18 cellular contexts compared by ENCODE assay signal in the genomic region with DNA sequence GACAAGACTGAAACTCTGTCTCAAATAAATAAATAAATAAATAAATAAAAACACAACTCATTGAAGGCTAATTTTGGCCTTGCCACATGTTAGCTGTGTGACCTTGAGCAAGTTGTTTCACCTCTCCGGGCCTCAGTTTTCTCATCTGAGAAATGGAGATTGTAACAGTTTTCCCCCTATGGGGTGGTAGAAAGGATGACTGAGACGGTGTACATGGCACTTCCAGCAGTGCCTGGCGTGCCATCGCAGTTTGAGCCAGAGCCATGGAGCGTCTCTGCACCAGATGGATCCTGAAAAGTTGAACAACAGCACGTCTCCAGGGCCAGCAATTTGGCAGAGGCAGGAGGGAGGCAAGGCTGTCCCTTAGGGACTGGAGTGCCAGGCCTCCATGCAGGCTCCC. TPM values are rescaled to one million over a fixed set of nuclear protein-coding genes. Genes with fewer than 3 reads are reported as not detected.
DNase-seq lines count a peak whose midpoint lies in the region; ATAC-seq and TF ChIP-seq lines count a peak whose summit lies in the region.
"Had no signal": no experiment of that assay in that cellular context is flagged by ENCODE, and none has a peak within 500 bp of the region (broad histone marks: within the 10 kb centered on the region; RNA-seq: fewer than 3 reads in every experiment).

No MANE protein-coding gene starts in this region.

- no peak for TF ChIP-seq CTCF in CD14-positive monocyte (IDR thresholded peaks at IDR 0.05)

- H3K36me3 Mint-ChIP-seq in activated CD4-positive, alpha-beta T cell treated with anti-CD3 and anti-CD28 coated beads, Interleukin-2, amount 10 ng/mL, durations not matched to agents 7 days and 5 days (ENCODE audit: low read depth): no peaks in the 10 kb centered on the region
- no peaks in the 10 kb centered on the region for H3K36me3 Mint-ChIP-seq in CD14-positive monocyte
- H3K36me3 Mint-ChIP-seq: IgD-negative memory B cell had no signal

- no peak overlapping the region for H3K27ac ChIP-seq in right cardiac atrium (ENCODE audit: low read length)
- H3K27ac ChIP-seq: C4-2B, PC-9, SJSA1 had no signal

- CTCF ChIA-PET in activated CD4-positive, alpha-beta T cell treated with anti-CD3 and anti-CD28 coated beads, Interleukin-2, amount 10 ng/mL, durations not matched to agents 7 days and 5 days (lab: Charles Lee): interaction anchor here (0.8 to 2.0 kb wide), 7 partner anchors 10 to 271 kb away, joined by 3 to 13 read pairs (median 4); no protein-coding TSS in a partner anchor

- no peak overlapping the region for H3K4me3 ChIP-seq in right cardiac atrium (ENCODE audit: low read length)
- H3K4me3 ChIP-seq: PC-9, SJSA1 had no signal

- peaks cover 3% of the 10 kb centered on the region for H3K9me3 Mint-ChIP-seq in activated CD4-positive, alpha-beta T cell treated with anti-CD3 and anti-CD28 coated beads, Interleukin-2, amount 10 ng/mL, durations not matched to agents 7 days and 5 days
- H3K9me3 Mint-ChIP-seq in CD14-positive monocyte: peaks cover 0 to 3% (median 0%) of the 10 kb centered on the region in 7 donors
- H3K9me3 Mint-ChIP-seq: IgD-negative memory B cell had no signal

- intact Hi-C loops in CD14-positive monocyte (cut with micrococcal nuclease): no loop called here
- intact Hi-C loops in right cardiac atrium (cut with DNase I): no loop called here

- H3K4me1 ChIP-seq in right cardiac atrium (ENCODE audit: control insufficient read depth, insufficient read depth, low read length): no peaks in the 10 kb centered on the region

- H3K27me3 ChIP-seq in right cardiac atrium (ENCODE audit: control insufficient read depth, insufficient read depth): no peaks in the 10 kb centered on the region
- H3K27me3 ChIP-seq: SJSA1 had no signal

- H3K27ac Mint-ChIP-seq in activated CD4-positive, alpha-beta T cell treated with anti-CD3 and anti-CD28 coated beads, Interleukin-2, amount 10 ng/mL, durations not matched to agents 7 days and 5 days: peak overlapping the region; percentile 27
- H3K27ac Mint-ChIP-seq in CD14-positive monocyte: peak overlapping the region in 4 of 7 donors; percentile 8 to 74 (median 50)
- H3K27ac Mint-ChIP-seq: IgD-negative memory B cell had no signal

- peaks cover 52% of the 10 kb centered on the region for H3K4me1 Mint-ChIP-seq in activated CD4-positive, alpha-beta T cell treated with anti-CD3 and anti-CD28 coated beads, Interleukin-2, amount 10 ng/mL, durations not matched to agents 7 days and 5 days
- peaks cover 47% of the 10 kb centered on the region for H3K4me1 Mint-ChIP-seq in CD14-positive monocyte

- no peak for DNase-seq in activated CD4-positive, alpha-beta T cell treated with anti-CD3 and anti-CD28 coated beads, Interleukin-2, amount 10 ng/mL, durations not matched to agents 7 days and 5 days
- no peak for DNase-seq in activated CD4-positive, alpha-beta T cell treated with anti-CD3 and anti-CD28 coated beads for 48 hours
- DNase-seq in CD14-positive monocyte (ENCODE audit: low spot score) (no peak), NCI-H2171 treated with DMSO at 0.1 percent for 48 hours (lab: John Stamatoyannopoulos, UW) (peak; percentile 85), right cardiac atrium (no peak)
- DNase-seq: DMS153, EL, NCI-H1930, NCI-H510A treated with DMSO at 0.1 percent for 48 hours, NCI-H82, PC-9 had no signal

- no peaks in the 10 kb centered on the region for H3K9me3 ChIP-seq in right cardiac atrium (ENCODE audit: control insufficient read depth, low read length)
- H3K9me3 ChIP-seq: SJSA1 had no signal

- POLR2A ChIA-PET in activated CD4-positive, alpha-beta T cell treated with anti-CD3 and anti-CD28 coated beads, Interleukin-2, amount 10 ng/mL, durations not matched to agents 7 days and 5 days (lab: Charles Lee): no interaction called here

- H3K27me3 Mint-ChIP-seq in activated CD4-positive, alpha-beta T cell treated with anti-CD3 and anti-CD28 coated beads, Interleukin-2, amount 10 ng/mL, durations not matched to agents 7 days and 5 days: no peaks in the 10 kb centered on the region
- H3K27me3 Mint-ChIP-seq in CD14-positive monocyte (ENCODE audit: low read depth in 3 of 3): peaks cover 6 to 8% (median 7%) of the 10 kb centered on the region in 3 donors
- H3K27me3 Mint-ChIP-seq: IgD-negative memory B cell had no signal

- WGBS in right cardiac atrium: 91% methylated on average over 6 of the region's 6 CpGs

- ATAC-seq in esophagus mucosa: peak; percentile 6
- ATAC-seq in GM21423 (IDR thresholded peaks at IDR 0.05; ENCODE audit: unreplicated experiment): no peak
- ATAC-seq in GM21737 (IDR thresholded peaks at IDR 0.05; ENCODE audit: unreplicated experiment): no peak
- no peak for ATAC-seq in right cardiac atrium

- no peak overlapping the region for H3K4me3 Mint-ChIP-seq in activated CD4-positive, alpha-beta T cell treated with anti-CD3 and anti-CD28 coated beads, Interleukin-2, amount 10 ng/mL, durations not matched to agents 7 days and 5 days
- H3K4me3 Mint-ChIP-seq in CD14-positive monocyte: no peak overlapping the region
- H3K4me3 Mint-ChIP-seq: IgD-negative memory B cell had no signal

RNA-seq across cellular contexts. Expression of gene SOCS1, which starts 19.6 kb away (rescaled TPM):
- 100 to 1,000 TPM; 127 to 133 TPM for total RNA-seq in activated CD4-positive, alpha-beta T cell treated with anti-CD3 and anti-CD28 coated beads, Interleukin-2, amount 10 ng/mL, durations not matched to agents 7 days and 5 days
- polyA plus RNA-seq in CD14-positive monocyte (under 1 TPM; 0.13 to 0.35 TPM), right cardiac atrium (2.1 TPM)
- total RNA-seq in esophagus mucosa (2.8 TPM), right cardiac atrium (1 to 10 TPM in 3 of 4 donors, under 1 TPM in 1; 0.96 to 5.5 (median 2.2) TPM)

RNA-seq across cellular contexts. Expression of gene TNP2, which starts 32.7 kb away (rescaled TPM):
- total RNA-seq in activated CD4-positive, alpha-beta T cell treated with anti-CD3 and anti-CD28 coated beads, Interleukin-2, amount 10 ng/mL, durations not matched to agents 7 days and 5 days: not detected
- polyA plus RNA-seq in CD14-positive monocyte (not detected), right cardiac atrium (not detected)
- total RNA-seq in esophagus mucosa (not detected), right cardiac atrium (not detected)
- total RNA-seq: HT-29, PC-9, SJSA1 had no signal
- polyA plus RNA-seq: IgD-negative memory B cell had no signal

RNA-seq across cellular contexts. Expression of gene PRM3, which starts 37.0 kb away (rescaled TPM):
- not detected for total RNA-seq in activated CD4-positive, alpha-beta T cell treated with anti-CD3 and anti-CD28 coated beads, Interleukin-2, amount 10 ng/mL, durations not matched to agents 7 days and 5 days
- polyA plus RNA-seq in CD14-positive monocyte (not detected), right cardiac atrium (not detected)
- total RNA-seq in esophagus mucosa (not detected), right cardiac atrium (not detected)
- total RNA-seq: HT-29, PC-9, SJSA1 had no signal
- polyA plus RNA-seq: IgD-negative memory B cell had no signal

RNA-seq across cellular contexts. Expression of gene PRM2, which starts 39.8 kb away (rescaled TPM):
- total RNA-seq in activated CD4-positive, alpha-beta T cell treated with anti-CD3 and anti-CD28 coated beads, Interleukin-2, amount 10 ng/mL, durations not matched to agents 7 days and 5 days: not detected
- polyA plus RNA-seq in CD14-positive monocyte (not detected), right cardiac atrium (not detected)
- total RNA-seq in esophagus mucosa (not detected), right cardiac atrium (not detected)
- total RNA-seq: HT-29, PC-9, SJSA1 had no signal
- polyA plus RNA-seq: IgD-negative memory B cell had no signal

RNA-seq across cellular contexts. Expression of gene PRM1, which starts 44.7 kb away (rescaled TPM):
- total RNA-seq in activated CD4-positive, alpha-beta T cell treated with anti-CD3 and anti-CD28 coated beads, Interleukin-2, amount 10 ng/mL, durations not matched to agents 7 days and 5 days: not detected
- polyA plus RNA-seq in CD14-positive monocyte (not detected), right cardiac atrium (not detected)
- total RNA-seq in esophagus mucosa (not detected), right cardiac atrium (not detected)
- total RNA-seq: HT-29, PC-9, SJSA1 had no signal
- polyA plus RNA-seq: IgD-negative memory B cell had no signal

Comparison
In these comparisons a context has a peak if more than half of its experiments do, and no peak if none do; other contexts are left out.
1. RNA of gene SOCS1, which starts 19.6 kb away (total RNA-seq): 127 to 133 TPM in activated CD4-positive, alpha-beta T cell treated with anti-CD3 and anti-CD28 coated beads, Interleukin-2, amount 10 ng/mL, durations not matched to agents 7 days and 5 days; 0.96 to 5.5 TPM in right cardiac atrium and 2.8 TPM in esophagus mucosa (single experiment); every median in the first group is over 10 times any median in the second.